ENCODE assay signal across 7 cellular contexts in the genomic region with DNA sequence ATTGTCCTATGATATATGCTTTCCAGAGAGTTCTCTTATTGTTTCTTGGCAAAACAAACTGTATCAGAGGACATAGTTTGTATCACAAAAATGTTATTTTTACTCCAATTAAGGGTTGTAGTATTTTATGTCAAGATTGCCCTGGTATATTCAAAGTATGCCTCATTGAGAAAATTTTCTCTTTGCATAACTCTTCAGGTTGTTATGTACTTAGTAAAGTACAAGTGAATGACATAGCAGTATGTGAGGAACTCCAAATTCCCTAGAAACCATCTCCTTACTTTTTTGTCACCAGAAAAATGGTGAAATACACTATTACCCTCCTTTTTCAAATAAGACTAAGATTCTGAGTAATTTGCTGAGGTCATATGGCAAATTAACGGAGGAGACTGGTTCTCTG.
"Had no signal": no experiment of that assay in that cellular context is flagged by ENCODE, and none has a peak within 500 bp of the region (broad histone marks: within the 10 kb centered on the region; RNA-seq: fewer than 3 reads in every experiment).

No MANE protein-coding gene starts in this region.

- ATAC-seq: HepG2, K562 had no signal

- H3K27ac Mint-ChIP-seq: IgD-negative memory B cell had no signal

- H3K4me3 ChIP-seq: K562 had no signal

- H3K36me3 Mint-ChIP-seq: IgD-negative memory B cell had no signal

- DNase-seq: IMR-90, KBM-7, KG1 had no signal

- H3K27ac ChIP-seq: HL-60 had no signal
